1 cellular context compared by ENCODE assay signal in the genomic region with DNA sequence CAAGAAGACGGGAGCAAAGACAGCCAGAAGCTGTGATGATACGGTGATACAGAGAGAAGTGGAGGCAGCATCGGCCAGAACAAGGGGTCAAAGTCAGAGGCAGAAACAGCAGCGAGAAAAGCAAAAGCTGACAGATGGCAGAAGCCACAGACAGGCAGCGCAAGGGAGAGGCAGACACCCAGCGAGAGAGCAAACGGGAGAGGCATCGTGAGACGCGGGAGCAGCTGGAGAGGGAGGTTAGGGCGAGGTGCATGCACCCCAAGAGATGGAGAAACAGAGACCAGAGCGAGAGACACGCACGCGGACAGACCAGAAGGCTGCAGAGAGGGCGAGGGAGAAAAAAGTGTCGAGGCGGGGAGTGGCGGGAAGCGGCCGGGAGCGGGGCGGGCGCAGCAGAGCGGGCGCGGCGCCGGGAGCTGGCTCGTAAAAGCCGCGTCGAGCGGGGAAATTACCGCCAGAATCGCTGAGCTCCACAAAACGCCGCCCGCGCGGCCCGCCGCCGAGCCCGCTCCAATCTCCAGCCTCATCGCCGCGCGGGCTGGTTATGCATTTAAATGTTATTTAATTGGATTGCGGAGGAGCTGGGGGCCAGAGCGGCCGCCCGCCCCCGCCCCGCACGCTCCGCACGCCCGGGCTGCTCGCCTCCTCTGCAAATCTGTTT.
A peak's percentile ranks its signal among the peaks of the same experiment; 100 is the strongest.
TF ChIP-seq lines count a peak whose summit lies in the region.

No MANE protein-coding gene starts in this region.

TF ChIP-seq in K562, 482 proteins besides CTCF, POLR2A, EP300 and RAD21 (continued from another document):
- TF ChIP-seq, protein P1, sequence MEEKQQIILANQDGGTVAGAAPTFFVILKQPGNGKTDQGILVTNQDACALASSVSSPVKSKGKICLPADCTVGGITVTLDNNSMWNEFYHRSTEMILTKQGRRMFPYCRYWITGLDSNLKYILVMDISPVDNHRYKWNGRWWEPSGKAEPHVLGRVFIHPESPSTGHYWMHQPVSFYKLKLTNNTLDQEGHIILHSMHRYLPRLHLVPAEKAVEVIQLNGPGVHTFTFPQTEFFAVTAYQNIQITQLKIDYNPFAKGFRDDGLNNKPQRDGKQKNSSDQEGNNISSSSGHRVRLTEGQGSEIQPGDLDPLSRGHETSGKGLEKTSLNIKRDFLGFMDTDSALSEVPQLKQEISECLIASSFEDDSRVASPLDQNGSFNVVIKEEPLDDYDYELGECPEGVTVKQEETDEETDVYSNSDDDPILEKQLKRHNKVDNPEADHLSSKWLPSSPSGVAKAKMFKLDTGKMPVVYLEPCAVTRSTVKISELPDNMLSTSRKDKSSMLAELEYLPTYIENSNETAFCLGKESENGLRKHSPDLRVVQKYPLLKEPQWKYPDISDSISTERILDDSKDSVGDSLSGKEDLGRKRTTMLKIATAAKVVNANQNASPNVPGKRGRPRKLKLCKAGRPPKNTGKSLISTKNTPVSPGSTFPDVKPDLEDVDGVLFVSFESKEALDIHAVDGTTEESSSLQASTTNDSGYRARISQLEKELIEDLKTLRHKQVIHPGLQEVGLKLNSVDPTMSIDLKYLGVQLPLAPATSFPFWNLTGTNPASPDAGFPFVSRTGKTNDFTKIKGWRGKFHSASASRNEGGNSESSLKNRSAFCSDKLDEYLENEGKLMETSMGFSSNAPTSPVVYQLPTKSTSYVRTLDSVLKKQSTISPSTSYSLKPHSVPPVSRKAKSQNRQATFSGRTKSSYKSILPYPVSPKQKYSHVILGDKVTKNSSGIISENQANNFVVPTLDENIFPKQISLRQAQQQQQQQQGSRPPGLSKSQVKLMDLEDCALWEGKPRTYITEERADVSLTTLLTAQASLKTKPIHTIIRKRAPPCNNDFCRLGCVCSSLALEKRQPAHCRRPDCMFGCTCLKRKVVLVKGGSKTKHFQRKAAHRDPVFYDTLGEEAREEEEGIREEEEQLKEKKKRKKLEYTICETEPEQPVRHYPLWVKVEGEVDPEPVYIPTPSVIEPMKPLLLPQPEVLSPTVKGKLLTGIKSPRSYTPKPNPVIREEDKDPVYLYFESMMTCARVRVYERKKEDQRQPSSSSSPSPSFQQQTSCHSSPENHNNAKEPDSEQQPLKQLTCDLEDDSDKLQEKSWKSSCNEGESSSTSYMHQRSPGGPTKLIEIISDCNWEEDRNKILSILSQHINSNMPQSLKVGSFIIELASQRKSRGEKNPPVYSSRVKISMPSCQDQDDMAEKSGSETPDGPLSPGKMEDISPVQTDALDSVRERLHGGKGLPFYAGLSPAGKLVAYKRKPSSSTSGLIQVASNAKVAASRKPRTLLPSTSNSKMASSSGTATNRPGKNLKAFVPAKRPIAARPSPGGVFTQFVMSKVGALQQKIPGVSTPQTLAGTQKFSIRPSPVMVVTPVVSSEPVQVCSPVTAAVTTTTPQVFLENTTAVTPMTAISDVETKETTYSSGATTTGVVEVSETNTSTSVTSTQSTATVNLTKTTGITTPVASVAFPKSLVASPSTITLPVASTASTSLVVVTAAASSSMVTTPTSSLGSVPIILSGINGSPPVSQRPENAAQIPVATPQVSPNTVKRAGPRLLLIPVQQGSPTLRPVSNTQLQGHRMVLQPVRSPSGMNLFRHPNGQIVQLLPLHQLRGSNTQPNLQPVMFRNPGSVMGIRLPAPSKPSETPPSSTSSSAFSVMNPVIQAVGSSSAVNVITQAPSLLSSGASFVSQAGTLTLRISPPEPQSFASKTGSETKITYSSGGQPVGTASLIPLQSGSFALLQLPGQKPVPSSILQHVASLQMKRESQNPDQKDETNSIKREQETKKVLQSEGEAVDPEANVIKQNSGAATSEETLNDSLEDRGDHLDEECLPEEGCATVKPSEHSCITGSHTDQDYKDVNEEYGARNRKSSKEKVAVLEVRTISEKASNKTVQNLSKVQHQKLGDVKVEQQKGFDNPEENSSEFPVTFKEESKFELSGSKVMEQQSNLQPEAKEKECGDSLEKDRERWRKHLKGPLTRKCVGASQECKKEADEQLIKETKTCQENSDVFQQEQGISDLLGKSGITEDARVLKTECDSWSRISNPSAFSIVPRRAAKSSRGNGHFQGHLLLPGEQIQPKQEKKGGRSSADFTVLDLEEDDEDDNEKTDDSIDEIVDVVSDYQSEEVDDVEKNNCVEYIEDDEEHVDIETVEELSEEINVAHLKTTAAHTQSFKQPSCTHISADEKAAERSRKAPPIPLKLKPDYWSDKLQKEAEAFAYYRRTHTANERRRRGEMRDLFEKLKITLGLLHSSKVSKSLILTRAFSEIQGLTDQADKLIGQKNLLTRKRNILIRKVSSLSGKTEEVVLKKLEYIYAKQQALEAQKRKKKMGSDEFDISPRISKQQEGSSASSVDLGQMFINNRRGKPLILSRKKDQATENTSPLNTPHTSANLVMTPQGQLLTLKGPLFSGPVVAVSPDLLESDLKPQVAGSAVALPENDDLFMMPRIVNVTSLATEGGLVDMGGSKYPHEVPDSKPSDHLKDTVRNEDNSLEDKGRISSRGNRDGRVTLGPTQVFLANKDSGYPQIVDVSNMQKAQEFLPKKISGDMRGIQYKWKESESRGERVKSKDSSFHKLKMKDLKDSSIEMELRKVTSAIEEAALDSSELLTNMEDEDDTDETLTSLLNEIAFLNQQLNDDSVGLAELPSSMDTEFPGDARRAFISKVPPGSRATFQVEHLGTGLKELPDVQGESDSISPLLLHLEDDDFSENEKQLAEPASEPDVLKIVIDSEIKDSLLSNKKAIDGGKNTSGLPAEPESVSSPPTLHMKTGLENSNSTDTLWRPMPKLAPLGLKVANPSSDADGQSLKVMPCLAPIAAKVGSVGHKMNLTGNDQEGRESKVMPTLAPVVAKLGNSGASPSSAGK (IDR thresholded peaks at IDR 0.05) = peak; percentile 50
- TF ChIP-seq MED1 (CRISPR knock-in tag; IDR thresholded peaks at IDR 0.05; ENCODE audit: borderline replicate concordance) (no peak), HES1 (IDR thresholded peaks at IDR 0.05; ENCODE audit: low read depth) (peak; percentile 19; the same call in 1 of the 2 replicates), CXXC5 (CRISPR knock-in tag; IDR thresholded peaks at IDR 0.05) (peak; percentile 48; the same call in 1 of the 2 replicates)
